In the genomic region with DNA sequence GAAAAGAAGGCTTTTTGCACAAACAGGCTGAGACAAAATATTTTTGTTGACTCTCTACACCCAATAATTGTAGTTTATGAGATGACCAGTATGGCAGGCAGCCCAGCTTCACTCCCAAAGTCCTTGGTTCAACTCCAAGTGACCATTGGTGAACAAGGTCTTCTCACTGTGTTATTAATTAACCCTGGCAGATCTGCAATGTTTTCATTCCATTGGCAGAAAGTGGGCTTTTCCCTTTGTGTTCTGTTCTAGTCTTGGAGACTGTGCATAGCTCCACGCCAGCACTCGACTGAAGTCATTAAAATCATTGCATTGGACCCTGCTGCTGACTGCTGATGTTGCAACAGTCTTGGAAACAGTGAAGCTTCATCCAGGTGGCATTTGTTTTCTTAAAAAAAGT, we compare ENCODE assay signal across 22 cellular contexts.
A peak's percentile ranks its signal among the peaks of the same experiment; 100 is the strongest.
DNase-seq lines count a peak whose midpoint lies in the region; ATAC-seq and TF ChIP-seq lines count a peak whose summit lies in the region.
"Had no signal": no experiment of that assay in that cellular context is flagged by ENCODE, and none has a peak within 500 bp of the region (broad histone marks: within the 10 kb centered on the region; RNA-seq: fewer than 3 reads in every experiment).

No MANE protein-coding gene starts in this region.

- no peaks in the 10 kb centered on the region for H3K27me3 Mint-ChIP-seq in activated T-cell treated with anti-CD3 and anti-CD28 coated beads, Interleukin-2, amount 50 U/mL, for 4 hours (ENCODE audit: low read depth)
- H3K27me3 Mint-ChIP-seq: dendritic cell treated with granulocyte-macrophage colony-stimulating factor and Interleukin-4, amounts not matched to agents 40 ng/mL and 50 ng/mL, for 4 days had no signal

- TF ChIP-seq POLR2A in sigmoid colon (IDR thresholded peaks at IDR 0.05) = no peak

- H3K9me3 ChIP-seq in colonic mucosa (no peaks in the 10 kb centered on the region), sigmoid colon (no peaks in the 10 kb centered on the region)
- H3K9me3 ChIP-seq: breast epithelium, suprapubic skin had no signal

- TF ChIP-seq CTCF in BJ (IDR thresholded peaks at IDR 0.05; ENCODE audit: insufficient read depth, low read depth, low read length) = no peak
- no peak for TF ChIP-seq CTCF in colonic mucosa (IDR thresholded peaks at IDR 0.05)
- no peak for TF ChIP-seq CTCF in sigmoid colon (IDR thresholded peaks at IDR 0.05)

- H3K4me3 ChIP-seq in BJ (ENCODE audit: low read depth, low read length) (no peak overlapping the region), colonic mucosa (no peak overlapping the region), sigmoid colon (no peak overlapping the region)
- H3K4me3 ChIP-seq: breast epithelium, K562, SK-N-MC, suprapubic skin had no signal

- POLR2A ChIA-PET in BJ (lab: Charles Lee) = no interaction called here

- H3K4me1 ChIP-seq in colonic mucosa = no peaks in the 10 kb centered on the region
- peaks cover 0 to 36% (median 23%) of the 10 kb centered on the region in 4 donors for H3K4me1 ChIP-seq in sigmoid colon
- H3K4me1 ChIP-seq: breast epithelium had no signal

- H3K4me3 Mint-ChIP-seq in activated T-cell treated with anti-CD3 and anti-CD28 coated beads, Interleukin-2, amount 50 U/mL, for 4 hours = no peak overlapping the region
- H3K4me3 Mint-ChIP-seq: CD8-positive, alpha-beta T cell; dendritic cell treated with granulocyte-macrophage colony-stimulating factor and Interleukin-4, amounts not matched to agents 40 ng/mL and 50 ng/mL, for 4 days; H9; T-helper 2 cell treated with Interferon-gamma antibody and Interleukin-4, amounts not matched to agents 5 μg/mL and 100 μg/mL, for 36 hours had no signal

- H3K9ac ChIP-seq in colonic mucosa (ENCODE audit: low read depth in 2 of 2, low read length in 2 of 2) = no peak overlapping the region

- intact Hi-C loops in colonic mucosa (cut with DNase I) = no loop called here
- intact Hi-C loops in sigmoid colon (cut with DNase I) = loop anchor here (10.0 kb wide), 1 partner anchor 347 kb away; no protein-coding TSS in a partner anchor

- DNase-seq in BJ (ENCODE audit: low read depth) (peak; percentile 34), colonic mucosa (peak; percentile 26), hippocampal formation (lab: John Stamatoyannopoulos, UW) (peak; percentile 1 to 18), sigmoid colon (peak; percentile 84), NCI-H187 (lab: John Stamatoyannopoulos, UW) (no peak), NCI-H1694 treated with DMSO at 0.1 percent for 48 hours (lab: John Stamatoyannopoulos, UW) (no peak)
- DNase-seq in activated T-cell treated with anti-CD3 and anti-CD28 coated beads, Interleukin-2, amount 50 U/mL, for 4 hours = no peak
- DNase-seq: activated CD8-positive, alpha-beta memory T cell treated with anti-CD3 and anti-CD28 coated beads, Interleukin-2, amount 50 U/mL, for 48 hours; activated gamma-delta T cell; CD8-positive, alpha-beta T cell; H9; NCI-H2029 treated with DMSO at 0.1 percent for 48 hours; NCI-H446; retina had no signal

- H3K9me3 Mint-ChIP-seq in activated T-cell treated with anti-CD3 and anti-CD28 coated beads, Interleukin-2, amount 50 U/mL, for 4 hours = no peaks in the 10 kb centered on the region
- H3K9me3 Mint-ChIP-seq: CD8-positive, alpha-beta T cell; dendritic cell treated with granulocyte-macrophage colony-stimulating factor and Interleukin-4, amounts not matched to agents 40 ng/mL and 50 ng/mL, for 4 days; H9; T-helper 2 cell treated with Interferon-gamma antibody and Interleukin-4, amounts not matched to agents 5 μg/mL and 100 μg/mL, for 36 hours had no signal

- no peaks in the 10 kb centered on the region for H3K36me3 Mint-ChIP-seq in activated T-cell treated with anti-CD3 and anti-CD28 coated beads, Interleukin-2, amount 50 U/mL, for 4 hours (ENCODE audit: insufficient read depth)
- H3K36me3 Mint-ChIP-seq: CD8-positive, alpha-beta T cell had no signal

- CTCF ChIA-PET in BJ (lab: Yijun Ruan, JAX) = no interaction called here

- H3K36me3 ChIP-seq in BJ (ENCODE audit: control insufficient read depth, insufficient read depth, low read length) = no peaks in the 10 kb centered on the region
- H3K36me3 ChIP-seq in colonic mucosa = no peaks in the 10 kb centered on the region
- H3K36me3 ChIP-seq in sigmoid colon = no peaks in the 10 kb centered on the region
- H3K36me3 ChIP-seq: breast epithelium, suprapubic skin had no signal

- TF ChIP-seq EP300 in sigmoid colon (IDR thresholded peaks at IDR 0.05) = no peak

- no peaks in the 10 kb centered on the region for H3K4me1 Mint-ChIP-seq in activated T-cell treated with anti-CD3 and anti-CD28 coated beads, Interleukin-2, amount 50 U/mL, for 4 hours (ENCODE audit: low read depth)

- H3K27ac ChIP-seq in colonic mucosa = no peak overlapping the region
- peak overlapping the region in 3 of 4 donors; percentile 45 to 60 (median 54) for H3K27ac ChIP-seq in sigmoid colon
- H3K27ac ChIP-seq: breast epithelium, SK-N-MC, suprapubic skin had no signal

- H3K27me3 ChIP-seq in BJ (ENCODE audit: control insufficient read depth, insufficient read depth, low read length) (no peaks in the 10 kb centered on the region), colonic mucosa (no peaks in the 10 kb centered on the region), sigmoid colon (no peaks in the 10 kb centered on the region)
- H3K27me3 ChIP-seq: breast epithelium, suprapubic skin had no signal

- 68 to 89% methylated on average over 2 of the region's 2 CpGs for WGBS in sigmoid colon, 2 donors

- no peak for ATAC-seq in GM18870 (IDR thresholded peaks at IDR 0.05; ENCODE audit: unreplicated experiment)
- ATAC-seq in activated T-cell treated with anti-CD3 and anti-CD28 coated beads, Interleukin-2, amount 50 U/mL, for 4 hours = no peak
- ATAC-seq: CD8-positive, alpha-beta T cell; K562; left lobe of liver had no signal

Comparison
In these comparisons a context has a peak if more than half of its experiments do, and no peak if none do; other contexts are left out.
1. DNase-seq: peak in BJ (single experiment), colonic mucosa (single experiment), hippocampal formation (2 of 2) and sigmoid colon (single experiment); none in NCI-H187 (0 of 2), activated T-cell treated with anti-CD3 and anti-CD28 coated beads, Interleukin-2, amount 50 U/mL, for 4 hours (single experiment) and NCI-H1694 treated with DMSO at 0.1 percent for 48 hours (single experiment).